Comparison of ENCODE assay signal across 1 cellular context in the genomic region with DNA sequence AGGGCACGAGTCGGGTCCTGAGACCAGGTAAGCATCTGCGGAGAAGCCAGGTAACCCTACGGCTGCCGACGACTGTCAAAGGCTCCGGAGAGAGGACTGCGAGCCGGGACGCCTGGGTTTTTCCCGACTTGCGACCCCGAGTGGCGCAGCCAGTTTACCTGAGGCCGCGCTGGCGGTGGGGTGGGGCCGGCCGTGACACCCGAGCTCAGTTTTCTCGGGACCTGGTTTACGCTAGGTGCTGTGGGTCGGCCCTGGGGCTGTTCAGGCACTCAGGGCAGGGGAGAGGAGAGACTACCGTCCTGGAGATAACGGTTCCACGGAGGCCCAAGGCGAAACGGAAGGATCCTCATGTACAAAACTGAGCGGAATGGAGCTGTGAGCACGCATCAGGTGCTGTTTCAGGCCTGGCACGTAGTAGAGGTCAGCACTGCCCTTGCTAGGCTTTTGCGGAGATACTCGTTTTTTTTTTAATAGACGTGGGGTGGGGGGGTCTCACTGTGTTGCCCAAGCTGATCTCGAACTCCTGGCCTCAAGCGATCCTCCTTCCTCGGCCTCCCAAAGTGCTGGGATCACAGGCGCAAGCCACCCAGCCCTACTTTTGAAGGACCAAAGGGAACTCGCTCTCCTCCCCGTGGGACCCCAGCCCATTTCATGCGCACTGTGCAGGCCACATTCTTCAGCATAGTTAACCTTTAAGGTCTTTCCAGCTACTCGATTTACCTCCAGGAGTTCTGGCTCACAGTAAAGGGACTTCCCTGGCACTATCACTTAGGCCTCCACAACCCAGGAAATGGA.
A peak's percentile ranks its signal among the peaks of the same experiment; 100 is the strongest.
TF ChIP-seq lines count a peak whose summit lies in the region.

No MANE protein-coding gene starts in this region.

TF ChIP-seq in GM12878, 131 proteins besides CTCF, POLR2A, EP300 and RAD21 (continued from another document):
- TF ChIP-seq DPF2 (IDR thresholded peaks at IDR 0.05) (no peak), ZNF207 (IDR thresholded peaks at IDR 0.05; ENCODE audit: borderline replicate concordance) (no peak), SMAD1 (IDR thresholded peaks at IDR 0.05; ENCODE audit: low read depth, partially characterized antibody) (no peak), SMARCA5 (IDR thresholded peaks at IDR 0.05) (peak; percentile 50; the same call in 1 of the 2 replicates), CBX3 (IDR thresholded peaks at IDR 0.05; ENCODE audit: borderline replicate concordance, low read depth) (no peak), NR2F1 (conservative IDR thresholded peaks at IDR 0.05) (no peak), TCF3 (IDR thresholded peaks at IDR 0.05; ENCODE audit: borderline replicate concordance, insufficient read depth, low read depth, low read length) (no peak), IRF4 (IDR thresholded peaks at IDR 0.05; ENCODE audit: low read depth, low read length) (no peak), NBN (IDR thresholded peaks at IDR 0.05) (no peak; the same call in 1 of the 2 replicates)
- TF ChIP-seq, protein P1, sequence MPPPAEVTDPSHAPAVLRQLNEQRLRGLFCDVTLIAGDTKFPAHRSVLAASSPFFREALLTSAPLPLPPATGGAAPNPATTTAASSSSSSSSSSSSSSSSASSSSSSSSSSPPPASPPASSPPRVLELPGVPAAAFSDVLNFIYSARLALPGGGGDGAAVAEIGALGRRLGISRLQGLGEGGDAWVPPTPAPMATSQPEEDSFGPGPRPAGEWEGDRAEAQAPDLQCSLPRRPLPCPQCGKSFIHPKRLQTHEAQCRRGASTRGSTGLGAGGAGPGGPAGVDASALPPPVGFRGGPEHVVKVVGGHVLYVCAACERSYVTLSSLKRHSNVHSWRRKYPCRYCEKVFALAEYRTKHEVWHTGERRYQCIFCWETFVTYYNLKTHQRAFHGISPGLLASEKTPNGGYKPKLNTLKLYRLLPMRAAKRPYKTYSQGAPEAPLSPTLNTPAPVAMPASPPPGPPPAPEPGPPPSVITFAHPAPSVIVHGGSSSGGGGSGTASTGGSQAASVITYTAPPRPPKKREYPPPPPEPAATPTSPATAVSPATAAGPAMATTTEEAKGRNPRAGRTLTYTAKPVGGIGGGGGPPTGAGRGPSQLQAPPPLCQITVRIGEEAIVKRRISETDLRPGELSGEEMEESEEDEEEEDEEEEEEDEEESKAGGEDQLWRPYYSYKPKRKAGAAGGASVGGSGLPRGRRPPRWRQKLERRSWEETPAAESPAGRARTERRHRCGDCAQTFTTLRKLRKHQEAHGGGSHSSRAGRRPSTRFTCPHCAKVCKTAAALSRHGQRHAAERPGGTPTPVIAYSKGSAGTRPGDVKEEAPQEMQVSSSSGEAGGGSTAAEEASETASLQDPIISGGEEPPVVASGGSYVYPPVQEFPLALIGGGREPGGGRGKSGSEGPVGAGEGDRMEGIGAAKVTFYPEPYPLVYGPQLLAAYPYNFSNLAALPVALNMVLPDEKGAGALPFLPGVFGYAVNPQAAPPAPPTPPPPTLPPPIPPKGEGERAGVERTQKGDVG (CRISPR knock-in tag; IDR thresholded peaks at IDR 0.05) = no peak
